Comparison of ENCODE assay signal across 22 cellular contexts in the genomic region with DNA sequence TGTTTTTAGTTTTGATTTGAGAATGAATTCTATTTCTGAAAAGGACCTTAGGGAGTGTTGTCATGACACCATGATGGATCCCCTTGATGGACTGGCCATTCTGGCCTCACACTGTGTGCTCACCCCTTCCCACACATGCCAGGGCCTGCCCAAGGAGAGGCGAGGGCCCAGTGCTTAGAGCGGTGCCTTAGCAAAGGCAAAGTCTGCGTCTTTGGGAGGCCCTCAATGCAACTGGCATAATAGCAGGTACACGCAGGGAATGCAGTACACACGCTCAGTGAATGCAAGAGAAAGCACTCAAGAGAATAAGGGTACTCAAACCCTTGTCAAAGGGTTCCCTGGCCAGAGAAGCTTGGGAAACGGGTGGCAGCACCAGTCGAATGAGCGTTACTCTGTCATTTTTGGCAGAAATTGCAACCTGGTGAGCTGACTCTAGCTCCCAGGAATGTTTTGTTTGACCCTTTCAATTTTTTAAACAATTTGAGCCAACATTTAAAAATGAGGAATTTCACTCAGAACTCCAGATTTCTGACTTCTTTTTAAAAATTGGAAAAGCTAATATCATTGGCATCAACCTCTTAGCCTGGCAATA. TPM values are rescaled to one million over a fixed set of nuclear protein-coding genes. Genes with fewer than 3 reads are reported as not detected.
"Had no signal": no experiment of that assay in that cellular context is flagged by ENCODE, and none has a peak within 500 bp of the region (broad histone marks: within the 10 kb centered on the region; RNA-seq: fewer than 3 reads in every experiment).

No MANE protein-coding gene starts in this region.

- H3K27me3 Mint-ChIP-seq: activated naive CD4-positive, alpha-beta T cell treated with anti-CD3 and anti-CD28 coated beads, Interleukin-2, amount 50 U/mL, for 24 hours; effector memory CD8-positive, alpha-beta T cell; stimulated activated naive B cell treated with anti-CD40 and anti-IgM and Interleukin-4, amounts not matched to agents 10 μg/mL and 1 μg/mL and 100 μg/mL, for 72 hours had no signal

- FAIRE-seq: colon, endothelial cell of umbilical vein had no signal

- H3K27ac ChIP-seq: heart right ventricle, upper lobe of right lung, VCaP had no signal

- H3K27me3 ChIP-seq: esophagus muscularis mucosa, heart right ventricle, sigmoid colon, upper lobe of right lung had no signal

- DNase-seq: activated CD4-positive, alpha-beta T cell treated with anti-CD3 and anti-CD28 coated beads for 1 hour; activated CD4-positive, alpha-beta T cell treated with anti-CD3 and anti-CD28 coated beads, Interleukin-2, amount 50 U/mL, for 1 hour; activated CD8-positive, alpha-beta T cell treated with anti-CD3 and anti-CD28 coated beads, Interleukin-2, amount 10 ng/mL, durations not matched to agents 7 days and 5 days; activated gamma-delta T cell treated with Interleukin-2 at 50 U/mL for 16 hours; central memory CD4-positive, alpha-beta T cell; effector memory CD8-positive, alpha-beta T cell; heart right ventricle; islet precursor cell; left cardiac atrium; mesenchymal stem cell; mucosa of descending colon; sigmoid colon; stimulated activated CD4-positive, alpha-beta T cell treated with anti-CD3 and anti-CD28 coated beads, Interleukin-2, amount 100 ng/mL, for 48 hours; stimulated activated CD8-positive, alpha-beta memory T cell treated with anti-CD3 and anti-CD28 coated beads, Interleukin-4, amount 100 ng/mL, for 48 hours; stimulated activated naive B cell treated with anti-CD40 and anti-IgM and Interleukin-4, amounts not matched to agents 10 μg/mL and 1 μg/mL and 100 μg/mL, for 72 hours; upper lobe of right lung had no signal

- H3K4me3 ChIP-seq: esophagus muscularis mucosa, heart right ventricle, mucosa of descending colon, sigmoid colon, upper lobe of right lung had no signal

- H3K36me3 ChIP-seq: heart right ventricle, sigmoid colon, upper lobe of right lung had no signal

- ATAC-seq: activated CD8-positive, alpha-beta T cell treated with anti-CD3 and anti-CD28 coated beads, Interleukin-2, amount 10 ng/mL, durations not matched to agents 7 days and 5 days; effector memory CD8-positive, alpha-beta T cell; heart right ventricle; left cardiac atrium; mucosa of descending colon; stimulated activated naive B cell treated with anti-CD40 and anti-IgM and Interleukin-4, amounts not matched to agents 10 μg/mL and 1 μg/mL and 100 μg/mL, for 72 hours; upper lobe of right lung had no signal

- H3K4me1 Mint-ChIP-seq: neural crest cell had no signal

- H3K9me3 Mint-ChIP-seq: activated naive CD4-positive, alpha-beta T cell treated with anti-CD3 and anti-CD28 coated beads, Interleukin-2, amount 50 U/mL, for 24 hours; neural crest cell had no signal

- H3K4me3 Mint-ChIP-seq: activated CD8-positive, alpha-beta T cell treated with anti-CD3 and anti-CD28 coated beads, Interleukin-2, amount 10 ng/mL, durations not matched to agents 7 days and 5 days; activated naive CD4-positive, alpha-beta T cell treated with anti-CD3 and anti-CD28 coated beads, Interleukin-2, amount 50 U/mL, for 24 hours; effector memory CD8-positive, alpha-beta T cell; neural crest cell; stimulated activated naive B cell treated with anti-CD40 and anti-IgM and Interleukin-4, amounts not matched to agents 10 μg/mL and 1 μg/mL and 100 μg/mL, for 72 hours had no signal

- H3K27ac Mint-ChIP-seq: activated CD8-positive, alpha-beta T cell treated with anti-CD3 and anti-CD28 coated beads, Interleukin-2, amount 10 ng/mL, durations not matched to agents 7 days and 5 days; activated naive CD4-positive, alpha-beta T cell treated with anti-CD3 and anti-CD28 coated beads, Interleukin-2, amount 50 U/mL, for 24 hours; effector memory CD8-positive, alpha-beta T cell; stimulated activated naive B cell treated with anti-CD40 and anti-IgM and Interleukin-4, amounts not matched to agents 10 μg/mL and 1 μg/mL and 100 μg/mL, for 72 hours had no signal

- H3K9me3 ChIP-seq: esophagus muscularis mucosa, heart right ventricle, mucosa of descending colon, sigmoid colon, upper lobe of right lung had no signal

RNA-seq across cellular contexts. Expression of a gene that starts 32.1 kb away (rescaled TPM):
- total RNA-seq: endothelial cell of umbilical vein had no signal
- polyA plus RNA-seq: endothelial cell of umbilical vein had no signal
